29 cellular contexts compared by ENCODE assay signal in the genomic region with DNA sequence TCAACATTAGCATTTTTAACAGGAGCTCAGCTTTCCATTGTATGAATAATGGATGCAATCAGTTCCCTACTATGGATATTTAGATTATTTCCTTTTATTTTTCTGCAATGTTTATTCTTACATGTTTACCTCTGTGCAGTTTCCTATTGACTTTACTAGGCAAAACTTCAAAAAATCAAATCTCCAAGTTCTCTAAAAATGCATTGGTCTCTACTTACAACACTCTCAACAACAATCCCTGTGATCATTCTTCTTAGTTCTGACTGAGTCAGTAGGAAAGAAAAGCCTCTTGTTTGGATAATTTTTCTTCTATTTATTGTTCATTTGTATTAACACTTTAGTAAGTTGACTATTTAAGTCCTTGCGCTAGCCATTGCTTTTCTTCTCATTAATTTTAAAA.
"Had no signal": no experiment of that assay in that cellular context is flagged by ENCODE, and none has a peak within 500 bp of the region (broad histone marks: within the 10 kb centered on the region; RNA-seq: fewer than 3 reads in every experiment).

No MANE protein-coding gene starts in this region.

- H3K27ac ChIP-seq: epithelial cell of prostate, foreskin keratinocyte, lower lobe of right lung, pancreas, prostate gland, right atrium auricular region, stomach, thyroid gland, vagina had no signal

- H3K36me3 Mint-ChIP-seq: natural killer cell; stimulated activated effector memory CD8-positive, alpha-beta T cell treated with anti-CD3 and anti-CD28 coated beads, Interleukin-12 subunit alpha, Interleukin-12 subunit beta, amount 100 ng/mL, for 72 hours had no signal

- H3K27me3 ChIP-seq: foreskin keratinocyte, gastroesophageal sphincter, heart right ventricle, pancreas, right atrium auricular region, stomach, thyroid gland, vagina had no signal

- H3K9me3 ChIP-seq: gastroesophageal sphincter, heart right ventricle, lower lobe of right lung, pancreas, prostate gland, right atrium auricular region, stomach, thyroid gland, vagina had no signal

- H3K4me1 ChIP-seq: prostate gland had no signal

- H3K27me3 Mint-ChIP-seq: memory B cell had no signal

- ATAC-seq: esophagus mucosa; foreskin keratinocyte; gastroesophageal sphincter; heart right ventricle; left colon; left ventricle myocardium superior; lower lobe of right lung; natural killer cell; pancreas; sciatic nerve; stimulated activated effector memory CD8-positive, alpha-beta T cell treated with anti-CD3 and anti-CD28 coated beads, Interleukin-12 subunit alpha, Interleukin-12 subunit beta, amount 100 ng/mL, for 72 hours had no signal

- DNase-seq: cortex of kidney; effector CD4-positive, alpha-beta T cell; foreskin keratinocyte; glutamatergic neuron; heart right ventricle; hippocampal formation; left colon; left ventricle myocardium superior; lower lobe of right lung; natural killer cell; occipital lobe; pancreas; stimulated activated CD4-positive, alpha-beta T cell treated with anti-CD3 and anti-CD28 coated beads, Interleukin-12 subunit alpha, Interleukin-12 subunit beta, amount 100 ng/mL, for 4 hours; stimulated activated CD4-positive, alpha-beta T cell treated with anti-CD3 and anti-CD28 coated beads, Interleukin-1b, Interleukin-23, amount 100 ng/mL, for 48 hours; stimulated activated CD4-positive, alpha-beta T cell treated with anti-CD3 and anti-CD28 coated beads, Interleukin-4, amount 100 ng/mL, for 1 hour; stimulated activated naive CD4-positive, alpha-beta T cell treated with Interleukin-2 at 50 U/mL for 16 hours; stomach; thyroid gland; trophoblast cell had no signal

- H3K4me3 ChIP-seq: gastroesophageal sphincter, heart right ventricle, lower lobe of right lung, pancreas, prostate gland, right atrium auricular region, smooth muscle cell, stomach, thyroid gland, vagina had no signal

- FAIRE-seq: pancreas had no signal

- H3K4me3 Mint-ChIP-seq: memory B cell; natural killer cell; stimulated activated effector memory CD8-positive, alpha-beta T cell treated with anti-CD3 and anti-CD28 coated beads, Interleukin-12 subunit alpha, Interleukin-12 subunit beta, amount 100 ng/mL, for 72 hours had no signal

- H3K36me3 ChIP-seq: gastroesophageal sphincter, heart right ventricle, lower lobe of right lung, pancreas, prostate gland, right atrium auricular region, stomach, thyroid gland, vagina had no signal

- H3K27ac Mint-ChIP-seq: memory B cell; natural killer cell; stimulated activated effector memory CD8-positive, alpha-beta T cell treated with anti-CD3 and anti-CD28 coated beads, Interleukin-12 subunit alpha, Interleukin-12 subunit beta, amount 100 ng/mL, for 72 hours had no signal

- H3K4me1 Mint-ChIP-seq: memory B cell; stimulated activated effector memory CD8-positive, alpha-beta T cell treated with anti-CD3 and anti-CD28 coated beads, Interleukin-12 subunit alpha, Interleukin-12 subunit beta, amount 100 ng/mL, for 72 hours had no signal

- H3K9me3 Mint-ChIP-seq: memory B cell; natural killer cell; stimulated activated effector memory CD8-positive, alpha-beta T cell treated with anti-CD3 and anti-CD28 coated beads, Interleukin-12 subunit alpha, Interleukin-12 subunit beta, amount 100 ng/mL, for 72 hours had no signal
